ENCODE assay signal across 18 cellular contexts in genomic region chr18:25019946-25020345, GRCh38.
"Had no signal": no experiment of that assay in that cellular context is flagged by ENCODE, and none has a peak within 500 bp of the region (broad histone marks: within the 10 kb centered on the region; RNA-seq: fewer than 3 reads in every experiment).

No MANE protein-coding gene starts in this region.

- H3K4me3 ChIP-seq: K562, MG63 had no signal

- H3K27me3 ChIP-seq: MG63 had no signal

- DNase-seq: MG63, NCI-H1092 treated with DMSO at 0.1 percent for 48 hours, NCI-H1436, NCI-H187, NCI-H2029, NCI-H2081 treated with DMSO at 0.1 percent for 48 hours, NCI-H2171, NCI-H226, NCI-H446, NCI-H510A, NCI-H524 treated with DMSO at 0.1 percent for 48 hours, Right ventricle myocardium superior, RPMI8226, SIG-M5, SK-N-SH, SW 1271 had no signal

- H3K9me3 ChIP-seq: MG63, SK-N-SH had no signal

- H3K9ac ChIP-seq: SK-N-SH had no signal

- H3K27ac ChIP-seq: HL-60 had no signal

- H3K36me3 ChIP-seq: MG63 had no signal

- H3K4me2 ChIP-seq: SK-N-SH had no signal

- ATAC-seq: K562 had no signal
